ENCODE assay signal across 10 cellular contexts in genomic region chr1:110879758-110880606, GRCh38. TPM values are rescaled to one million over a fixed set of nuclear protein-coding genes. Genes with fewer than 3 reads are reported as not detected.
DNase-seq lines count a peak whose midpoint lies in the region; ATAC-seq and TF ChIP-seq lines count a peak whose summit lies in the region.
"Had no signal": no experiment of that assay in that cellular context is flagged by ENCODE, and none has a peak within 500 bp of the region (broad histone marks: within the 10 kb centered on the region; RNA-seq: fewer than 3 reads in every experiment).

No MANE protein-coding gene starts in this region.

- no peak overlapping the region for H2AFZ ChIP-seq in SK-N-SH (ENCODE audit: low read depth)

- H3K4me1 ChIP-seq in upper lobe of right lung (peaks cover 6% of the 10 kb centered on the region), SK-N-SH (ENCODE audit: control insufficient read depth in 1 of 2, insufficient read depth in 2 of 2, low read depth in 1 of 2, low read length in 1 of 2) (no peaks in the 10 kb centered on the region)

- intact Hi-C loops in upper lobe of right lung (cut with DNase I) = no loop called here

- H3F3A ChIP-seq in SK-N-SH (replicated peaks; ENCODE audit: insufficient read depth) = no peaks in the 10 kb centered on the region

- H3K9me3 ChIP-seq in upper lobe of right lung = no peaks in the 10 kb centered on the region
- H3K9me3 ChIP-seq in SK-N-SH = no peaks in the 10 kb centered on the region; the same call in 1 of the 2 replicates

- H3K4me3 ChIP-seq in upper lobe of right lung (no peak overlapping the region), SK-N-SH (ENCODE audit: low read depth in 2 of 2, low read length in 1 of 2) (no peak overlapping the region)

- peaks cover 4% of the 10 kb centered on the region; the same call in 1 of the 2 replicates for H3K9me2 ChIP-seq in SK-N-SH

- TF ChIP-seq CTCF in upper lobe of right lung (IDR thresholded peaks at IDR 0.05) = no peak
- TF ChIP-seq CTCF in SK-N-SH (IDR thresholded peaks at IDR 0.05) = no peak

- H3K27me3 ChIP-seq in upper lobe of right lung (no peaks in the 10 kb centered on the region), SK-N-SH (ENCODE audit: insufficient read depth) (no peaks in the 10 kb centered on the region)

- H3K9ac ChIP-seq in SK-N-SH = no peak overlapping the region

- POLR2A ChIA-PET in SK-N-SH (lab: Yijun Ruan, JAX) = no interaction called here

- H3K36me3 ChIP-seq in upper lobe of right lung (no peaks in the 10 kb centered on the region), SK-N-SH (replicated peaks in 1 of 2; ENCODE audit: control insufficient read depth in 1 of 2, insufficient read depth in 2 of 2, low read length in 1 of 2) (no peaks in the 10 kb centered on the region)

- TF ChIP-seq EP300 in SK-N-SH (IDR thresholded peaks at IDR 0.05; ENCODE audit: borderline replicate concordance in 1 of 2, low read depth in 1 of 2, low read length in 1 of 2) = no peak

- TF ChIP-seq RAD21 in SK-N-SH (IDR thresholded peaks at IDR 0.05; ENCODE audit: low read length) = no peak

- DNase-seq in T-helper 9 cell (peak; percentile 34), upper lobe of right lung (no peak), middle frontal gyrus (ENCODE audit: extremely low spot score, low spot score) (no peak), SK-N-SH (no peak)
- no peak for DNase-seq in effector CD8-positive, alpha-beta T cell (lab: John Stamatoyannopoulos, UW)

- peak; percentile 43 for ATAC-seq in GM19025 (IDR thresholded peaks at IDR 0.05; ENCODE audit: low read depth, unreplicated experiment)
- ATAC-seq in HG03095 (IDR thresholded peaks at IDR 0.05; ENCODE audit: unreplicated experiment) = peak; percentile 48
- peak; percentile 47 for ATAC-seq in esophagus mucosa
- ATAC-seq in upper lobe of right lung = peak; percentile 92

- no peaks in the 10 kb centered on the region for H3K79me2 ChIP-seq in SK-N-SH (ENCODE audit: insufficient read depth)

- 7% methylated on average over 7 of the region's 7 CpGs for WGBS in SK-N-SH (ENCODE audit: low lambda C conversion rate)

- H3K27ac ChIP-seq in upper lobe of right lung (peak overlapping the region; percentile 25), SK-N-SH (ENCODE audit: low read depth in 2 of 2, low read length in 1 of 2) (no peak overlapping the region)

- H4K20me1 ChIP-seq in SK-N-SH (ENCODE audit: insufficient read depth) = no peaks in the 10 kb centered on the region

- no peak overlapping the region for H3K4me2 ChIP-seq in SK-N-SH

- CTCF ChIA-PET in SK-N-SH (lab: Yijun Ruan, JAX) = no interaction called here

TF ChIP-seq in SK-N-SH, 30 proteins besides CTCF, POLR2A, EP300 and RAD21:
- no peak for TF ChIP-seq SMC3 (IDR thresholded peaks at IDR 0.05; ENCODE audit: low read depth, low read length)
- TF ChIP-seq ZBTB33 (IDR thresholded peaks at IDR 0.05; ENCODE audit: borderline replicate concordance, low read depth) = no peak
- TF ChIP-seq REST (IDR thresholded peaks at IDR 0.05; ENCODE audit: low read depth, low read length) = no peak
- no peak for TF ChIP-seq YY1 (IDR thresholded peaks at IDR 0.05; ENCODE audit: low read depth)
- no peak for TF ChIP-seq RXRA (IDR thresholded peaks at IDR 0.05; ENCODE audit: borderline replicate concordance, low read depth)

RNA-seq across cellular contexts. Expression of gene CD53, which starts 7.0 kb away (rescaled TPM):
- total RNA-seq in esophagus mucosa (5.1 TPM), upper lobe of right lung (171 TPM)
- not detected in 2 replicates for polyA plus RNA-seq in SK-N-SH (2012; rRNA removed)
- not detected in 2 replicates for polyA plus RNA-seq in SK-N-SH (2012; cell fraction: cytosol; rRNA removed)
- polyA plus RNA-seq in SK-N-SH (2012; cell fraction: nucleus; rRNA removed) = not detected in 2 replicates
- total RNA-seq: kidney epithelial cell, SK-MEL-5 had no signal

Comparison
In these comparisons a context has a peak if more than half of its experiments do, and no peak if none do; other contexts are left out.
1. RNA of gene CD53, which starts 7.0 kb away (total RNA-seq): 171 TPM in upper lobe of right lung (single experiment); 5.1 TPM in esophagus mucosa (single experiment); every median in the first group is over 10 times any median in the second.
2. Peak in every context shown above with its lines, with median percentiles within 50 percentile points of each other: ATAC-seq.